ENCODE assay signal across 8 cellular contexts in the genomic region with DNA sequence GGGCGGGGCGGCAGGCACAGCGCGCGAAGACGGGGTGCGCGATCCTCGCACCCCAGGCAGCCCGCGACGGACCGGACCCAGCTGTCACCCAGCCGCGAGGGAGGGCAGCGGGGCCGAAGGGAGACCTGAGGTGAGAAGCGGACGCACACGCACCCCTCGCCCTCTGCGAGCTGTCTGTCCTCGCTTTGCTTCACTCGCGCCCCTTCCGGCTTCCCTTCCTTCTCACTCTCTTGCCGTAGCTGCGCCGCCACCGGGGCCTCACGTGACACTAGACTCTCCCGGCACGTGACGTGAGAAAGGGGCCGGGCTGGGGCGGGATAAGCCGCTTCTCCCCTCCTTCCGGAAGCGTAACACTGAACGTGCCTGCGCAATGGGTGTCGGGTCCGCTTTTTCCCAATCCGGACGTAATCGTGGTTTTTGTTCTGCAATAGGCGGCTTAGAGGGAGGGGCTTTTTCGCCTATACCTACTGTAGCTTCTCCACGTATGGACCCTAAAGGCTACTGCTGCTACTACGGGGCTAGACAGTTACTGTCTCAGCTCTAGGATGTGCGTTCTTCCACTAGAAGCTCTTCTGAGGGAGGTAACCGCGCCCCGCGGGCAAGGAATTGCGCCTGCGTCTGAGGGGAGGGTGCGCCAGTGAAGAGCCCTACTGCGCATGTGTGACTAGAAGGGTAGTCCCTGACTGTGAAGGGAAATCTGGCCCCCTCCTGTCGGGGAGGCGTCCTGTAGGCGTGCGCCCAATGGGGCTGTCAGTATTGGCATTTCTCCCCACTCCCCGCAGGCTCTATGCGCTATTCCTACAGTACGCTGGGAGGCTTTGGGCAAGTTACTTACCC. TPM values are rescaled to one million over a fixed set of nuclear protein-coding genes. Genes with fewer than 3 reads are reported as not detected.
DNase-seq lines count a peak whose midpoint lies in the region; TF ChIP-seq lines count a peak whose summit lies in the region.

Gene ATG3, minus strand, starts transcription at position 270 of the 837 bp plus-strand sequence. CDS start 434 bp downstream, outside the sequence.
Gene SLC35A5, plus strand, starts transcription at position 353 of the 837 bp plus-strand sequence. CDS start 1,359 bp downstream, outside the sequence.

- H3K9me3 ChIP-seq in neuron (ENCODE audit: low read length) (no peaks in the 10 kb centered on the region), subcutaneous abdominal adipose tissue (ENCODE audit: control insufficient read depth in 5 of 5, low read length in 5 of 5) (no peaks in the 10 kb centered on the region)

- H3K36me3 ChIP-seq in neuron (ENCODE audit: insufficient read depth, low read length) (peaks cover 15% of the 10 kb centered on the region), subcutaneous abdominal adipose tissue (ENCODE audit: control insufficient read depth in 5 of 5, insufficient read depth in 5 of 5, low read length in 5 of 5) (peaks cover 0 to 4% (median 0%) of the 10 kb centered on the region in 5 donors)

- DNase-seq in GM04503 (ENCODE audit: low read depth) = peak; percentile 90
- DNase-seq in HEK293T (ENCODE audit: extremely low spot score) = peak; percentile 93
- peak; percentile 99 for DNase-seq in MV-4-11 (lab: John Stamatoyannopoulos, UW)
- peak; percentile 98 for DNase-seq in SK-MEL-5 (ENCODE audit: low read depth, low spot score)
- peak; percentile 99 for DNase-seq in activated naive CD4-positive, alpha-beta T cell treated with Interleukin-2 at 50 U/mL for 16 hours
- peak; percentile 98 for DNase-seq in foreskin melanocyte

- H3K9ac ChIP-seq in subcutaneous abdominal adipose tissue (ENCODE audit: low read length in 5 of 5) = peak within 1 kb of the TSS; percentile 83 to 98 (median 96)

- H3K27ac ChIP-seq in subcutaneous abdominal adipose tissue (ENCODE audit: low read depth, low read length) = peak within 1 kb of the TSS; percentile 97

- H3K4me1 ChIP-seq in neuron (ENCODE audit: insufficient read depth, low read length) = peaks cover 16% of the 10 kb centered on the region
- peaks cover 13 to 45% (median 27%) of the 10 kb centered on the region in 5 donors for H3K4me1 ChIP-seq in subcutaneous abdominal adipose tissue (ENCODE audit: control insufficient read depth in 5 of 5, insufficient read depth in 5 of 5, low read length in 5 of 5)

- no peaks in the 10 kb centered on the region for H3K27me3 ChIP-seq in neuron (ENCODE audit: insufficient read depth, low read length)
- H3K27me3 ChIP-seq in subcutaneous abdominal adipose tissue (ENCODE audit: control insufficient read depth in 5 of 5, insufficient read depth in 4 of 5, low read length in 5 of 5) = no peaks in the 10 kb centered on the region

- H3K4me3 ChIP-seq in neuron (ENCODE audit: low read length) = peak within 1 kb of the TSS; percentile 54
- H3K4me3 ChIP-seq in subcutaneous abdominal adipose tissue (ENCODE audit: low read depth in 1 of 5, low read length in 5 of 5) = peak within 1 kb of the TSS; percentile 88 to 100 (median 95)

- in situ Hi-C loops in SK-MEL-5 (cut with HindIII; ENCODE audit: low pct_unique_long_range_greater_than_20kb, low sequenced_read_pairs) = no loop called here

- POLR2A ChIA-PET in HEK293T (lab: Yijun Ruan, JAX) = interaction anchor here (0.6 to 1.8 kb wide), 13 partner anchors 8 to 1257 kb away, joined by 3 to 8 read pairs (median 5); no protein-coding TSS in a partner anchor

- peak within 1 kb of the TSS; percentile 15 for H2AFZ ChIP-seq in neuron (ENCODE audit: low read depth, low read length)

- CTCF ChIA-PET in HEK293T (lab: Yijun Ruan, JAX) = interaction anchor here (0.6 to 0.7 kb wide), 2 partner anchors 44 to 450 kb away, joined by 3 to 4 read pairs; no protein-coding TSS in a partner anchor

TF ChIP-seq in HEK293T, 16 proteins besides CTCF, POLR2A, EP300 and RAD21:
- TF ChIP-seq SP1 (IDR thresholded peaks at IDR 0.05) (no peak), ELF4 (IDR thresholded peaks at IDR 0.05) (peak; percentile 87), LEF1 (IDR thresholded peaks at IDR 0.05; ENCODE audit: borderline replicate concordance) (0 out of 2 replicates have a peak, but pooled peaks have one; percentile 37), L3MBTL2 (conservative IDR thresholded peaks at IDR 0.05) (peak; percentile 73), ARNT (IDR thresholded peaks at IDR 0.05) (0 out of 2 replicates have a peak, but pooled peaks have one; percentile 38), HDGF (IDR thresholded peaks at IDR 0.05; ENCODE audit: borderline replicate concordance) (no peak), BHLHE40 (IDR thresholded peaks at IDR 0.05; ENCODE audit: borderline replicate concordance) (peak; percentile 54; the same call in 1 of the 2 replicates)
- TF ChIP-seq, protein P1, sequence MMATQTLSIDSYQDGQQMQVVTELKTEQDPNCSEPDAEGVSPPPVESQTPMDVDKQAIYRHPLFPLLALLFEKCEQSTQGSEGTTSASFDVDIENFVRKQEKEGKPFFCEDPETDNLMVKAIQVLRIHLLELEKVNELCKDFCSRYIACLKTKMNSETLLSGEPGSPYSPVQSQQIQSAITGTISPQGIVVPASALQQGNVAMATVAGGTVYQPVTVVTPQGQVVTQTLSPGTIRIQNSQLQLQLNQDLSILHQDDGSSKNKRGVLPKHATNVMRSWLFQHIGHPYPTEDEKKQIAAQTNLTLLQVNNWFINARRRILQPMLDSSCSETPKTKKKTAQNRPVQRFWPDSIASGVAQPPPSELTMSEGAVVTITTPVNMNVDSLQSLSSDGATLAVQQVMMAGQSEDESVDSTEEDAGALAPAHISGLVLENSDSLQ (IDR thresholded peaks at IDR 0.05) = peak; percentile 82
TF ChIP-seq in HEK293T: peak in this region for 6.

RNA-seq across cellular contexts. Expression of gene ATG3, which starts in this region (rescaled TPM):
- total RNA-seq in SK-MEL-5 (2014; rRNA removed; shearing (Covaris generic)) = 87.0 and 87.2 TPM in 2 replicates
- 64.7 and 78.4 TPM in 2 replicates for polyA plus RNA-seq in SK-MEL-5 (2015; cell fraction: cytosol; rRNA removed)
- polyA plus RNA-seq in SK-MEL-5 (2015; cell fraction: nucleus; rRNA removed) = 35.0 and 38.6 TPM in 2 replicates

RNA-seq across cellular contexts. Expression of gene SLC35A5, which starts in this region (rescaled TPM):
- 61.1 and 68.9 TPM in 2 replicates for total RNA-seq in SK-MEL-5 (2014; rRNA removed; shearing (Covaris generic))
- polyA plus RNA-seq in SK-MEL-5 (2015; cell fraction: cytosol; rRNA removed) = 38.8 and 48.7 TPM in 2 replicates
- 19.8 and 25.9 TPM in 2 replicates for polyA plus RNA-seq in SK-MEL-5 (2015; cell fraction: nucleus; rRNA removed)

Comparison
In these comparisons a context has a peak if more than half of its experiments do, and no peak if none do; other contexts are left out.
1. Peak in every context shown above with its lines: DNase-seq, H3K4me3 ChIP-seq and H3K27ac ChIP-seq.